Comparison of ENCODE assay signal across 1 cellular context in genomic region chr9:109314011-109314531, GRCh38.
TF ChIP-seq lines count a peak whose summit lies in the region.

No MANE protein-coding gene starts in this region.

TF ChIP-seq in HepG2, 621 proteins besides CTCF, POLR2A, EP300 and RAD21 (continued from another document and continues in another):
- TF ChIP-seq ARID5B (CRISPR knock-in tag; IDR thresholded peaks at IDR 0.05) (peak; percentile 62), LCORL (IDR thresholded peaks at IDR 0.05) (no peak), LCORL (CRISPR knock-in tag; IDR thresholded peaks at IDR 0.05) (0 out of 2 replicates have a peak, but pooled peaks have one; percentile 6), ZNF512 (CRISPR knock-in tag; IDR thresholded peaks at IDR 0.05) (no peak), NR2F6 (IDR thresholded peaks at IDR 0.05) (no peak), NR2F6 (CRISPR knock-in tag; IDR thresholded peaks at IDR 0.05) (no peak), KAT8 (CRISPR knock-in tag; IDR thresholded peaks at IDR 0.05) (no peak), NCOA2 (CRISPR knock-in tag; IDR thresholded peaks at IDR 0.05) (no peak; the same call in 1 of the 2 replicates), YEATS4 (CRISPR knock-in tag; IDR thresholded peaks at IDR 0.05; ENCODE audit: borderline replicate concordance) (0 out of 2 replicates have a peak, but pooled peaks have one; percentile 26), ZNF549 (CRISPR knock-in tag; IDR thresholded peaks at IDR 0.05) (no peak), MAX (IDR thresholded peaks at IDR 0.05) (peak; percentile 41; the same call in 1 of the 2 replicates), ZSCAN30 (CRISPR knock-in tag; IDR thresholded peaks at IDR 0.05) (no peak), KDM5B (CRISPR knock-in tag; IDR thresholded peaks at IDR 0.05; ENCODE audit: borderline replicate concordance) (0 out of 2 replicates have a peak, but pooled peaks have one; percentile 20), ESRRA (CRISPR knock-in tag; IDR thresholded peaks at IDR 0.05; ENCODE audit: low read depth) (no peak), JUN (CRISPR knock-in tag; IDR thresholded peaks at IDR 0.05) (no peak), KMT2B (CRISPR knock-in tag; IDR thresholded peaks at IDR 0.05) (no peak), ZNF850 (CRISPR knock-in tag; conservative IDR thresholded peaks at IDR 0.05) (no peak), SKIL (CRISPR knock-in tag; IDR thresholded peaks at IDR 0.05; ENCODE audit: borderline replicate concordance) (0 out of 2 replicates have a peak, but pooled peaks have one; percentile 1), ZNF331 (CRISPR knock-in tag; IDR thresholded peaks at IDR 0.05) (peak; percentile 43; the same call in 1 of the 2 replicates), ZBTB43 (CRISPR knock-in tag; conservative IDR thresholded peaks at IDR 0.05) (no peak), ZNF724P (CRISPR knock-in tag; IDR thresholded peaks at IDR 0.05; ENCODE audit: borderline replicate concordance) (no peak), PAWR (CRISPR knock-in tag; IDR thresholded peaks at IDR 0.05; ENCODE audit: borderline replicate concordance) (no peak), HNF1A (IDR thresholded peaks at IDR 0.05; ENCODE audit: low read depth) (peak; percentile 34; the same call in 1 of the 2 replicates), HNF1A (CRISPR knock-in tag; IDR thresholded peaks at IDR 0.05; ENCODE audit: borderline replicate concordance) (peak; percentile 56; the same call in 1 of the 2 replicates), ZBTB25 (CRISPR knock-in tag; IDR thresholded peaks at IDR 0.05) (no peak), GPN1 (CRISPR knock-in tag; IDR thresholded peaks at IDR 0.05; ENCODE audit: borderline replicate concordance) (no peak), MEIS1 (CRISPR knock-in tag; IDR thresholded peaks at IDR 0.05; ENCODE audit: borderline replicate concordance) (no peak), ARNT2 (CRISPR knock-in tag; IDR thresholded peaks at IDR 0.05; ENCODE audit: low read depth) (no peak), NAIF1 (CRISPR knock-in tag; IDR thresholded peaks at IDR 0.05; ENCODE audit: borderline replicate concordance) (no peak), SP1 (IDR thresholded peaks at IDR 0.05) (no peak), SP1 (CRISPR knock-in tag; IDR thresholded peaks at IDR 0.05) (no peak), TEAD3 (CRISPR knock-in tag; optimal IDR thresholded peaks at IDR 0.05; ENCODE audit: borderline replicate concordance) (peak; percentile 38), ZNF3 (CRISPR knock-in tag; IDR thresholded peaks at IDR 0.05) (no peak), GLI4 (CRISPR knock-in tag; IDR thresholded peaks at IDR 0.05; ENCODE audit: borderline replicate concordance) (no peak), CEBPG (CRISPR knock-in tag; IDR thresholded peaks at IDR 0.05) (no peak), KAT7 (CRISPR knock-in tag; IDR thresholded peaks at IDR 0.05; ENCODE audit: borderline replicate concordance) (no peak), TAF1 (CRISPR knock-in tag; IDR thresholded peaks at IDR 0.05) (no peak), ZNF124 (CRISPR knock-in tag; IDR thresholded peaks at IDR 0.05) (no peak), PITX1 (CRISPR knock-in tag; IDR thresholded peaks at IDR 0.05) (peak; percentile 75), GTF2F1 (IDR thresholded peaks at IDR 0.05; ENCODE audit: low read length) (no peak), ZNF547 (CRISPR knock-in tag; IDR thresholded peaks at IDR 0.05) (no peak), ZNF564 (CRISPR knock-in tag; IDR thresholded peaks at IDR 0.05) (no peak), GABPA (IDR thresholded peaks at IDR 0.05; ENCODE audit: low read depth, low read length) (no peak), GABPA (CRISPR knock-in tag; IDR thresholded peaks at IDR 0.05; ENCODE audit: low read depth) (peak; percentile 26; the same call in 1 of the 2 replicates), ZNF790 (CRISPR knock-in tag; IDR thresholded peaks at IDR 0.05; ENCODE audit: borderline replicate concordance) (no peak), SOX13 (IDR thresholded peaks at IDR 0.05) (no peak), SOX13 (CRISPR knock-in tag; conservative IDR thresholded peaks at IDR 0.05 in 1 of 2, IDR thresholded peaks at IDR 0.05 in 1 of 2) (peak in 1 of 2 experiments; percentile 64; a peak in 2 of 4 replicates), RFX1 (IDR thresholded peaks at IDR 0.05) (no peak), MAFF (IDR thresholded peaks at IDR 0.05; ENCODE audit: low read depth, low read length) (no peak), ZNF292 (CRISPR knock-in tag; IDR thresholded peaks at IDR 0.05; ENCODE audit: borderline replicate concordance, low read depth) (peak; percentile 13; the same call in 1 of the 2 replicates), RFXANK (CRISPR knock-in tag; IDR thresholded peaks at IDR 0.05) (no peak), ZFP1 (CRISPR knock-in tag; IDR thresholded peaks at IDR 0.05) (no peak), ZNF18 (CRISPR knock-in tag; IDR thresholded peaks at IDR 0.05; ENCODE audit: insufficient replicate concordance) (no peak)
